8 cellular contexts compared by ENCODE assay signal in genomic region chr1:21344750-21345443, GRCh38. TPM values are rescaled to one million over a fixed set of nuclear protein-coding genes. Genes with fewer than 3 reads are reported as not detected.
DNase-seq lines count a peak whose midpoint lies in the region; ATAC-seq and TF ChIP-seq lines count a peak whose summit lies in the region.

No MANE protein-coding gene starts in this region.

- peak overlapping the region; percentile 96 for H3K4me2 ChIP-seq in PC-3 (ENCODE audit: low read length)
- peak overlapping the region; percentile 70 for H3K4me2 ChIP-seq in neural cell (ENCODE audit: low read length)

- H3K27me3 ChIP-seq in PC-3 (ENCODE audit: low read length) (no peaks in the 10 kb centered on the region), endocrine pancreas (ENCODE audit: control insufficient read depth, insufficient read depth, low read length) (no peaks in the 10 kb centered on the region), neural cell (ENCODE audit: insufficient read depth, low read depth, low read length) (no peaks in the 10 kb centered on the region)

- H3K27ac ChIP-seq in PC-3 (ENCODE audit: low read length), result no peak overlapping the region
- no peak overlapping the region for H3K27ac ChIP-seq in neural cell (ENCODE audit: low read length)

- H3K36me3 ChIP-seq in PC-3 (ENCODE audit: low read depth, low read length) (no peaks in the 10 kb centered on the region), endocrine pancreas (ENCODE audit: control insufficient read depth, insufficient read depth, low read length) (no peaks in the 10 kb centered on the region), neural cell (ENCODE audit: insufficient read depth, low read length) (no peaks in the 10 kb centered on the region)

- intact Hi-C loops in PC-3 (cut with micrococcal nuclease), result no loop called here

- no peak for TF ChIP-seq EP300 in neural cell (conservative IDR thresholded peaks at IDR 0.05; ENCODE audit: poor library complexity, severe bottlenecking)

- H4K20me1 ChIP-seq in PC-3 (ENCODE audit: low read length), result peaks cover 32% of the 10 kb centered on the region; the same call in 1 of the 2 replicates
- no peaks in the 10 kb centered on the region for H4K20me1 ChIP-seq in neural cell (ENCODE audit: insufficient read depth)

- H2AFZ ChIP-seq in PC-3 (ENCODE audit: low read length) (0 out of 2 replicates have a peak overlapping the region, but pooled peaks have one; percentile 18), neural cell (ENCODE audit: low read depth, low read length) (no peak overlapping the region)

- TF ChIP-seq CTCF in PC-3 (conservative IDR thresholded peaks at IDR 0.05; ENCODE audit: low read depth, low read length) (no peak), neural cell (IDR thresholded peaks at IDR 0.05; ENCODE audit: poor library complexity, severe bottlenecking) (no peak)

- peak; percentile 31 for DNase-seq in EL
- no peak for DNase-seq in PC-3
- no peak for DNase-seq in OCI-M1 (lab: John Stamatoyannopoulos, UW)

- no peak for TF ChIP-seq RAD21 in neural cell (conservative IDR thresholded peaks at IDR 0.05)

- H3K9me3 ChIP-seq in PC-3 (ENCODE audit: low read length), result no peaks in the 10 kb centered on the region
- H3K9me3 ChIP-seq in endocrine pancreas (ENCODE audit: control insufficient read depth, low read length), result no peaks in the 10 kb centered on the region
- no peaks in the 10 kb centered on the region for H3K9me3 ChIP-seq in neural cell (ENCODE audit: low read length)

- H3K4me3 ChIP-seq in PC-3 (ENCODE audit: low read length) (peak overlapping the region; percentile 96), endocrine pancreas (ENCODE audit: control insufficient read depth, insufficient read depth, low read length) (peak overlapping the region; percentile 12), neural cell (ENCODE audit: low read length) (peak overlapping the region; percentile 81)

- POLR2A ChIA-PET in PC-3 (lab: Charles Lee; ENCODE audit: unreplicated experiment), result interaction anchor here (0.6 to 0.9 kb wide), 5 partner anchors 11 to 648 kb away, joined by 3 to 5 read pairs (median 4); no protein-coding TSS in a partner anchor

- H3K79me2 ChIP-seq in PC-3 (ENCODE audit: low read length), result peaks cover 60% of the 10 kb centered on the region
- H3K79me2 ChIP-seq in neural cell (replicated peaks; ENCODE audit: insufficient read depth, low read length), result peaks cover 9% of the 10 kb centered on the region

- H3K9me2 ChIP-seq in PC-3 (replicated peaks; ENCODE audit: low read length) (no peaks in the 10 kb centered on the region), neural cell (ENCODE audit: insufficient read depth, low read length) (no peaks in the 10 kb centered on the region)

- no TSS peak for BruUV-seq in PC-3 (replicated peaks; lab: Mats Ljungman, UMichigan)

- H3F3A ChIP-seq in PC-3 (ENCODE audit: low read length, unreplicated experiment) (no peaks in the 10 kb centered on the region), neural cell (ENCODE audit: insufficient read depth, low read length, poor library complexity, severe bottlenecking) (no peaks in the 10 kb centered on the region)

- H3K9ac ChIP-seq in PC-3 (ENCODE audit: low read length) (peak overlapping the region; percentile 81), endocrine pancreas (ENCODE audit: control insufficient read depth, insufficient read depth, low read length) (peak overlapping the region; percentile 93), neural cell (ENCODE audit: low read length) (peak overlapping the region; percentile 69)

- H3K4me1 ChIP-seq in PC-3 (ENCODE audit: insufficient read depth, low read length) (peaks cover 46% of the 10 kb centered on the region), endocrine pancreas (ENCODE audit: control insufficient read depth, insufficient read depth, low read length) (no peaks in the 10 kb centered on the region)

- peak; percentile 22 for ATAC-seq in GM21619 (IDR thresholded peaks at IDR 0.05; ENCODE audit: unreplicated experiment)
- peak; percentile 38 for ATAC-seq in PC-3
- ATAC-seq in HG03378 (IDR thresholded peaks at IDR 0.05; ENCODE audit: unreplicated experiment), result no peak
- ATAC-seq in HG02981 (IDR thresholded peaks at IDR 0.05; ENCODE audit: unreplicated experiment), result no peak

- CTCF ChIA-PET in PC-3 (lab: Charles Lee), result interaction anchor here (0.5 to 0.9 kb wide), 4 partner anchors 24 to 719 kb away, joined by 3 to 5 read pairs (median 3); no protein-coding TSS in a partner anchor

TF ChIP-seq in neural cell, 6 proteins besides CTCF, POLR2A, EP300 and RAD21:
- no peak for TF ChIP-seq MXI1 (conservative IDR thresholded peaks at IDR 0.05; ENCODE audit: poor library complexity, severe bottlenecking)
- TF ChIP-seq, protein P1, sequence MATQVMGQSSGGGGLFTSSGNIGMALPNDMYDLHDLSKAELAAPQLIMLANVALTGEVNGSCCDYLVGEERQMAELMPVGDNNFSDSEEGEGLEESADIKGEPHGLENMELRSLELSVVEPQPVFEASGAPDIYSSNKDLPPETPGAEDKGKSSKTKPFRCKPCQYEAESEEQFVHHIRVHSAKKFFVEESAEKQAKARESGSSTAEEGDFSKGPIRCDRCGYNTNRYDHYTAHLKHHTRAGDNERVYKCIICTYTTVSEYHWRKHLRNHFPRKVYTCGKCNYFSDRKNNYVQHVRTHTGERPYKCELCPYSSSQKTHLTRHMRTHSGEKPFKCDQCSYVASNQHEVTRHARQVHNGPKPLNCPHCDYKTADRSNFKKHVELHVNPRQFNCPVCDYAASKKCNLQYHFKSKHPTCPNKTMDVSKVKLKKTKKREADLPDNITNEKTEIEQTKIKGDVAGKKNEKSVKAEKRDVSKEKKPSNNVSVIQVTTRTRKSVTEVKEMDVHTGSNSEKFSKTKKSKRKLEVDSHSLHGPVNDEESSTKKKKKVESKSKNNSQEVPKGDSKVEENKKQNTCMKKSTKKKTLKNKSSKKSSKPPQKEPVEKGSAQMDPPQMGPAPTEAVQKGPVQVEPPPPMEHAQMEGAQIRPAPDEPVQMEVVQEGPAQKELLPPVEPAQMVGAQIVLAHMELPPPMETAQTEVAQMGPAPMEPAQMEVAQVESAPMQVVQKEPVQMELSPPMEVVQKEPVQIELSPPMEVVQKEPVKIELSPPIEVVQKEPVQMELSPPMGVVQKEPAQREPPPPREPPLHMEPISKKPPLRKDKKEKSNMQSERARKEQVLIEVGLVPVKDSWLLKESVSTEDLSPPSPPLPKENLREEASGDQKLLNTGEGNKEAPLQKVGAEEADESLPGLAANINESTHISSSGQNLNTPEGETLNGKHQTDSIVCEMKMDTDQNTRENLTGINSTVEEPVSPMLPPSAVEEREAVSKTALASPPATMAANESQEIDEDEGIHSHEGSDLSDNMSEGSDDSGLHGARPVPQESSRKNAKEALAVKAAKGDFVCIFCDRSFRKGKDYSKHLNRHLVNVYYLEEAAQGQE (IDR thresholded peaks at IDR 0.05; ENCODE audit: borderline replicate concordance), result no peak
- TF ChIP-seq TAF1 (IDR thresholded peaks at IDR 0.05; ENCODE audit: low read depth), result no peak
- TF ChIP-seq EZH2 (IDR thresholded peaks at IDR 0.05; ENCODE audit: borderline replicate concordance, insufficient read depth, low read length, poor library complexity, severe bottlenecking), result no peak
- TF ChIP-seq SMC3 (conservative IDR thresholded peaks at IDR 0.05; ENCODE audit: poor library complexity), result no peak
- no peak for TF ChIP-seq POLR2AphosphoS5 (IDR thresholded peaks at IDR 0.05)

RNA-seq across cellular contexts. Expression of gene ECE1, which starts 54.6 kb away (rescaled TPM):
- total RNA-seq in PC-3 (2014; rRNA removed), result 86.8 and 110 TPM in 2 replicates
- 7.8 and 10.1 TPM in 2 replicates for polyA plus RNA-seq in neural cell
- 13.9 and 15.5 TPM in 2 replicates for polyA minus RNA-seq in neural cell

Comparison
In these comparisons a context has a peak if more than half of its experiments do, and no peak if none do; other contexts are left out.
1. ATAC-seq: peak in GM21619 (single experiment) and PC-3 (single experiment); none in HG03378 (single experiment) and HG02981 (single experiment).
2. H3K4me3 ChIP-seq: peak in every context shown above with its lines; median percentile 96 in PC-3; 81 in neural cell; 12 in endocrine pancreas.
3. Peak in every context shown above with its lines, with median percentiles within 50 percentile points of each other: H3K9ac ChIP-seq.